In genomic region chrY:25064262-25065002, GRCh38 we compare ENCODE assay signal across 17 cellular contexts. TPM values are rescaled to one million over a fixed set of nuclear protein-coding genes. Genes with fewer than 3 reads are reported as not detected.
"Had no signal": no experiment of that assay in that cellular context is flagged by ENCODE, and none has a peak within 500 bp of the region (broad histone marks: within the 10 kb centered on the region; RNA-seq: fewer than 3 reads in every experiment).

No MANE protein-coding gene starts in this region.

RNA-seq across cellular contexts. Expression of gene BPY2C, which starts 12.5 kb away (rescaled TPM):
- total RNA-seq: activated CD4-positive, alpha-beta memory T cell treated with anti-CD3 and anti-CD28 coated beads, Interleukin-2, amount 10 ng/mL, durations not matched to agents 7 days and 5 days; activated CD4-positive, alpha-beta T cell treated with anti-CD3 and anti-CD28 coated beads, Interleukin-2, amount 10 ng/mL, durations not matched to agents 7 days and 5 days; activated CD8-positive, alpha-beta memory T cell treated with anti-CD3 and anti-CD28 coated beads, Interleukin-2, amount 10 ng/mL, durations not matched to agents 7 days and 5 days; activated CD8-positive, alpha-beta T cell treated with anti-CD3 and anti-CD28 coated beads, Interleukin-2, amount 10 ng/mL, durations not matched to agents 7 days and 5 days; activated naive CD4-positive, alpha-beta T cell treated with anti-CD3 and anti-CD28 coated beads for 36 hours; activated naive CD4-positive, alpha-beta T cell treated with anti-CD3 and anti-CD28 coated beads, Interleukin-2, amount 50 U/mL, for 72 hours; activated naive CD8-positive, alpha-beta T cell treated with anti-CD3 and anti-CD28 coated beads for 36 hours; adrenal gland; aorta; astrocyte; bronchial epithelial cell; cardiac muscle cell; T-cell; T-helper 1 cell treated with Interleukin-12 subunit alpha and Interleukin-12 subunit beta and Interleukin-4 antibody, amounts not matched to agents 30 ng/mL and 1 ng/mL, for 36 hours; T-helper 17 cell; T-helper 2 cell treated with Interferon-gamma antibody and Interleukin-4, amounts not matched to agents 100 ng/mL and 5 ng/mL, for 36 hours; WTC11 had no signal
